ENCODE assay signal across 19 cellular contexts in the genomic region with DNA sequence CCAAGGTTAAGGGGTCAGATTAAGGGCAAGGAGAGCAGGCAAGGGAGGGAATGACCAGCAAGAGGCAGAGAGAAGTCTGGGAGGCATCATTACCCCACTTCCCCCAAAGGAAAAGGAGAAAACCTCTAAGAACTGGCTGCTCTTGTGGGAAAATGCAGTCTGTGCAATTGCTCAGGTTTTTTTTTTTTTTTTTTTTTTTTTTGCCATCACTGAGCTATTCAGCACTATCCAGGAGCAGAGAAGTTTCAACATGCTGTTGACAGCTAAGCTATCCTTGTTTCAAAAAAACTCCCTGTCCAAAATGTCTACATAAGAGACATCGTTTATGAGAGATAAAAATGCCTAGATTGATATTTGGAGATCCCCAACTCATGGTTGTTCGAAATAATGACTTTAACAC.
DNase-seq lines count a peak whose midpoint lies in the region; ATAC-seq, FAIRE-seq and TF ChIP-seq lines count a peak whose summit lies in the region.
"Had no signal": no experiment of that assay in that cellular context is flagged by ENCODE, and none has a peak within 500 bp of the region (broad histone marks: within the 10 kb centered on the region; RNA-seq: fewer than 3 reads in every experiment).

No MANE protein-coding gene starts in this region.

- H3K9me3 ChIP-seq in SJCRH30 (replicated peaks) (no peaks in the 10 kb centered on the region), H1 (ENCODE audit: insufficient read depth in 2 of 2, low read depth in 1 of 2, low read length in 1 of 2) (no peaks in the 10 kb centered on the region)
- no peaks in the 10 kb centered on the region for H3K9me3 ChIP-seq in effector memory CD4-positive, alpha-beta T cell (ENCODE audit: control insufficient read depth, low read length)
- H3K9me3 ChIP-seq: HAP-1 had no signal

- H3K56ac ChIP-seq in H1 (replicated peaks; ENCODE audit: insufficient read length, low read depth, low read length): no peak overlapping the region

- no peak for FAIRE-seq in H1 (lab: Jason Lieb, UNC)
- FAIRE-seq: GM18507, H54 had no signal

- peak overlapping the region; percentile 59; the same call in 1 of the 2 replicates for H3K27ac ChIP-seq in SJCRH30
- H3K27ac ChIP-seq in H1 (ENCODE audit: low read depth, low read length): no peak overlapping the region
- no peak overlapping the region for H3K27ac ChIP-seq in effector memory CD4-positive, alpha-beta T cell (ENCODE audit: insufficient read depth, low read length, poor library complexity, severe bottlenecking)

- H3K4me3 ChIP-seq in SJCRH30: no peak overlapping the region
- no peak overlapping the region for H3K4me3 ChIP-seq in H1 (ENCODE audit: extremely low read depth in 1 of 4, insufficient read depth in 2 of 4, low read depth in 3 of 4, low read length in 4 of 4)
- no peak overlapping the region for H3K4me3 ChIP-seq in effector memory CD4-positive, alpha-beta T cell (ENCODE audit: insufficient read depth, low read depth, low read length, poor library complexity, severe bottlenecking)
- H3K4me3 ChIP-seq: GM23338, HAP-1 had no signal

- H3K27me3 Mint-ChIP-seq in nephron progenitor cell (ENCODE audit: low read depth, poor library complexity): no peaks in the 10 kb centered on the region
- no peaks in the 10 kb centered on the region for H3K27me3 Mint-ChIP-seq in activated T-cell treated with anti-CD3 and anti-CD28 coated beads, Interleukin-2, amount 50 U/mL, for 24 hours
- H3K27me3 Mint-ChIP-seq: CD4-positive, alpha-beta memory T cell had no signal

- H3K9ac ChIP-seq in H1 (replicated peaks in 1 of 4; ENCODE audit: extremely low read depth in 1 of 4, low read depth in 3 of 4, low read length in 3 of 4): no peak overlapping the region

- no peak overlapping the region for H2BK120ac ChIP-seq in H1 (replicated peaks; ENCODE audit: low read depth, low read length)

- no peaks in the 10 kb centered on the region for H3K79me2 ChIP-seq in H1 (ENCODE audit: control insufficient read depth in 1 of 2, insufficient read depth in 2 of 2, low read length in 2 of 2)

- no peak overlapping the region for H4K5ac ChIP-seq in H1 (ENCODE audit: insufficient read length, low read depth, low read length)

- H3K4me1 Mint-ChIP-seq in nephron progenitor cell: peaks cover 26% of the 10 kb centered on the region
- H3K4me1 Mint-ChIP-seq in activated T-cell treated with anti-CD3 and anti-CD28 coated beads, Interleukin-2, amount 50 U/mL, for 24 hours (ENCODE audit: low read depth): no peaks in the 10 kb centered on the region
- no peaks in the 10 kb centered on the region for H3K4me1 Mint-ChIP-seq in stimulated activated effector memory CD8-positive, alpha-beta T cell treated with anti-CD3 and anti-CD28 coated beads, Interleukin-12 subunit alpha, Interleukin-12 subunit beta, amount 100 ng/mL, for 72 hours
- H3K4me1 Mint-ChIP-seq: CD4-positive, alpha-beta memory T cell had no signal

- H3K9me3 Mint-ChIP-seq in nephron progenitor cell: no peaks in the 10 kb centered on the region
- peaks cover 13% of the 10 kb centered on the region for H3K9me3 Mint-ChIP-seq in activated T-cell treated with anti-CD3 and anti-CD28 coated beads, Interleukin-2, amount 50 U/mL, for 24 hours
- H3K9me3 Mint-ChIP-seq in stimulated activated effector memory CD8-positive, alpha-beta T cell treated with anti-CD3 and anti-CD28 coated beads, Interleukin-12 subunit alpha, Interleukin-12 subunit beta, amount 100 ng/mL, for 72 hours: peaks cover 11% of the 10 kb centered on the region
- H3K9me3 Mint-ChIP-seq: GM23338 had no signal

- CTCF ChIA-PET in H1 (lab: Charles Lee; ENCODE audit: partially characterized antibody): no interaction called here

- 84% methylated on average over 2 of the region's 2 CpGs; no CpG with 5 or more reads in 1 of the 2 experiments for WGBS in H1 (ENCODE audit: extremely low coverage in 1 of 2, insufficient coverage in 1 of 2, insufficient read length in 1 of 2, insufficient replicate concordance in 2 of 2, low coverage in 1 of 2, low lambda C conversion rate in 2 of 2, missing lambda C conversion rate in 1 of 2), 2 experiments

- no peak for TF ChIP-seq EP300 in H1 (IDR thresholded peaks at IDR 0.05; ENCODE audit: borderline replicate concordance in 1 of 2, low read depth in 2 of 2, low read length in 2 of 2)

- H3K18ac ChIP-seq in H1 (ENCODE audit: extremely low read depth, low read length): no peak overlapping the region

- no peak overlapping the region for H2BK20ac ChIP-seq in H1 (ENCODE audit: low read length)

- peak overlapping the region; percentile 43 for H3K27ac Mint-ChIP-seq in nephron progenitor cell
- no peak overlapping the region for H3K27ac Mint-ChIP-seq in activated T-cell treated with anti-CD3 and anti-CD28 coated beads, Interleukin-2, amount 50 U/mL, for 24 hours
- H3K27ac Mint-ChIP-seq in stimulated activated effector memory CD8-positive, alpha-beta T cell treated with anti-CD3 and anti-CD28 coated beads, Interleukin-12 subunit alpha, Interleukin-12 subunit beta, amount 100 ng/mL, for 72 hours: no peak overlapping the region
- H3K27ac Mint-ChIP-seq: CD4-positive, alpha-beta memory T cell; GM23338; HFFc6 had no signal

- no peak overlapping the region for H2BK5ac ChIP-seq in H1 (ENCODE audit: low read depth, low read length)

- POLR2A ChIA-PET in H1 (lab: Charles Lee; ENCODE audit: partially characterized antibody): no interaction called here

- H4K8ac ChIP-seq in H1 (ENCODE audit: extremely low read depth, insufficient read depth, low read length): no peak overlapping the region

- TF ChIP-seq POLR2A in H1 (IDR thresholded peaks at IDR 0.05; ENCODE audit: control extremely low read depth in 1 of 2, low read depth in 2 of 2, low read length in 2 of 2): no peak

- no peak overlapping the region for H2AK5ac ChIP-seq in H1 (ENCODE audit: low read depth, low read length)

- TF ChIP-seq CTCF in H1 (IDR thresholded peaks at IDR 0.05; ENCODE audit: control extremely low read depth in 1 of 3, insufficient read depth in 1 of 3, low read depth in 1 of 3, low read length in 3 of 3): no peak
- TF ChIP-seq CTCF in nephron progenitor cell (IDR thresholded peaks at IDR 0.05): no peak

- H3K27me3 ChIP-seq in SJCRH30 (no peaks in the 10 kb centered on the region), H1 (replicated peaks in 1 of 4; ENCODE audit: control insufficient read depth in 3 of 4, extremely low read depth in 1 of 4, insufficient read depth in 3 of 4, low read length in 3 of 4) (no peaks in the 10 kb centered on the region)
- H3K27me3 ChIP-seq in effector memory CD4-positive, alpha-beta T cell (replicated peaks; ENCODE audit: control insufficient read depth, insufficient read depth, low read length, poor library complexity, severe bottlenecking): no peaks in the 10 kb centered on the region

- no peak overlapping the region for H3K4ac ChIP-seq in H1 (replicated peaks; ENCODE audit: insufficient read length, low read depth, low read length)

- no peak overlapping the region for H2BK15ac ChIP-seq in H1 (ENCODE audit: low read length)

- H3K79me1 ChIP-seq in H1 (ENCODE audit: low read depth, low read length): no peaks in the 10 kb centered on the region

- no peaks in the 10 kb centered on the region for H4K20me1 ChIP-seq in H1 (replicated peaks in 1 of 2; ENCODE audit: control insufficient read depth in 1 of 2, insufficient read depth in 2 of 2, low read length in 2 of 2)

- ATAC-seq in stimulated activated effector memory CD8-positive, alpha-beta T cell treated with anti-CD3 and anti-CD28 coated beads, Interleukin-12 subunit alpha, Interleukin-12 subunit beta, amount 100 ng/mL, for 72 hours: no peak
- ATAC-seq: GM23338 had no signal

- no peak overlapping the region for H4K91ac ChIP-seq in H1 (replicated peaks; ENCODE audit: insufficient read length, low read length)

- no peak overlapping the region for H2BK12ac ChIP-seq in H1 (ENCODE audit: low read depth, low read length)

- no peak overlapping the region for H3K4me3 Mint-ChIP-seq in nephron progenitor cell
- no peak overlapping the region for H3K4me3 Mint-ChIP-seq in activated T-cell treated with anti-CD3 and anti-CD28 coated beads, Interleukin-2, amount 50 U/mL, for 24 hours
- H3K4me3 Mint-ChIP-seq in stimulated activated effector memory CD8-positive, alpha-beta T cell treated with anti-CD3 and anti-CD28 coated beads, Interleukin-12 subunit alpha, Interleukin-12 subunit beta, amount 100 ng/mL, for 72 hours: no peak overlapping the region
- H3K4me3 Mint-ChIP-seq: CD4-positive, alpha-beta memory T cell; GM23338; HFFc6 had no signal

- H3K4me1 ChIP-seq in SJCRH30 (peaks cover 31% of the 10 kb centered on the region), H1 (replicated peaks in 1 of 4; ENCODE audit: control insufficient read depth in 3 of 4, insufficient read depth in 4 of 4, low read length in 3 of 4) (no peaks in the 10 kb centered on the region; a peak in 2 of 7 replicates)
- no peaks in the 10 kb centered on the region for H3K4me1 ChIP-seq in effector memory CD4-positive, alpha-beta T cell (ENCODE audit: control insufficient read depth, insufficient read depth, low read length, poor library complexity, severe bottlenecking)
- H3K4me1 ChIP-seq: HAP-1 had no signal

- H3K4me2 ChIP-seq in H1 (ENCODE audit: insufficient read depth in 1 of 2, low read depth in 2 of 2, low read length in 2 of 2): no peak overlapping the region
- H3K4me2 ChIP-seq: GM23338 had no signal

- H3K23ac ChIP-seq in H1 (ENCODE audit: insufficient read length): no peak overlapping the region

- H3K23me2 ChIP-seq in H1 (ENCODE audit: low read depth, low read length): no peaks in the 10 kb centered on the region

- DNase-seq in SJCRH30: no peak
- DNase-seq in H1 (ENCODE audit: low read depth in 1 of 2, low spot score in 2 of 2): no peak
- no peak for DNase-seq in nephron progenitor cell
- no peak for DNase-seq in NCI-H345 treated with DMSO at 0.1 percent for 48 hours (lab: John Stamatoyannopoulos, UW; ENCODE audit: unreplicated experiment)
- no peak for DNase-seq in effector memory CD4-positive, alpha-beta T cell
- no peak for DNase-seq in activated T-cell treated with anti-CD3 and anti-CD28 coated beads, Interleukin-2, amount 50 U/mL, for 24 hours
- no peak for DNase-seq in stimulated activated effector memory CD8-positive, alpha-beta T cell treated with anti-CD3 and anti-CD28 coated beads, Interleukin-12 subunit alpha, Interleukin-12 subunit beta, amount 100 ng/mL, for 72 hours (ENCODE audit: low spot score in 2 of 2)
- DNase-seq: C1 segment of cervical spinal cord; Calu3; CD4-positive, alpha-beta memory T cell; COR-L47; DMS53; DMS79 treated with DMSO at 0.1 percent for 48 hours; GF-D8; HFFc6 had no signal

- no peaks in the 10 kb centered on the region for H3K36me3 Mint-ChIP-seq in nephron progenitor cell (ENCODE audit: low read depth)
- H3K36me3 Mint-ChIP-seq in activated T-cell treated with anti-CD3 and anti-CD28 coated beads, Interleukin-2, amount 50 U/mL, for 24 hours (ENCODE audit: low read depth): no peaks in the 10 kb centered on the region
- no peaks in the 10 kb centered on the region for H3K36me3 Mint-ChIP-seq in stimulated activated effector memory CD8-positive, alpha-beta T cell treated with anti-CD3 and anti-CD28 coated beads, Interleukin-12 subunit alpha, Interleukin-12 subunit beta, amount 100 ng/mL, for 72 hours
- H3K36me3 Mint-ChIP-seq: CD4-positive, alpha-beta memory T cell had no signal

- no peak for TF ChIP-seq RAD21 in H1 (IDR thresholded peaks at IDR 0.05 in 1 of 2, conservative IDR thresholded peaks at IDR 0.05 in 1 of 2; ENCODE audit: low read depth in 2 of 2, low read length in 2 of 2)

- H2AFZ ChIP-seq in H1 (ENCODE audit: low read length): 0 out of 2 replicates have a peak overlapping the region, but pooled peaks have one; percentile 74
- H2AFZ ChIP-seq: GM23338 had no signal

- no peak overlapping the region for H3K14ac ChIP-seq in H1 (ENCODE audit: insufficient read length)

- no peaks in the 10 kb centered on the region for H3K36me3 ChIP-seq in SJCRH30
- no peaks in the 10 kb centered on the region for H3K36me3 ChIP-seq in H1 (ENCODE audit: control insufficient read depth in 2 of 4, insufficient read depth in 4 of 4, low read length in 3 of 4)
- no peaks in the 10 kb centered on the region for H3K36me3 ChIP-seq in effector memory CD4-positive, alpha-beta T cell (ENCODE audit: control insufficient read depth, insufficient read depth, low read length)
- H3K36me3 ChIP-seq: HAP-1 had no signal
